Comparison of ENCODE assay signal across 10 cellular contexts in genomic region chr1:13930151-13930550, GRCh38.
A peak's percentile ranks its signal among the peaks of the same experiment; 100 is the strongest.
DNase-seq lines count a peak whose midpoint lies in the region; ATAC-seq and TF ChIP-seq lines count a peak whose summit lies in the region.
"Had no signal": no experiment of that assay in that cellular context is flagged by ENCODE, and none has a peak within 500 bp of the region (broad histone marks: within the 10 kb centered on the region; RNA-seq: fewer than 3 reads in every experiment).

No MANE protein-coding gene starts in this region.

- no peaks in the 10 kb centered on the region for H3K4me1 ChIP-seq in Panc1 (ENCODE audit: control insufficient read depth, insufficient read depth, low read length)

- BruUV-seq in Panc1 (replicated peaks; lab: Mats Ljungman, UMichigan): no TSS peak

- CTCF ChIA-PET in Panc1 (lab: Charles Lee): no interaction called here

- ATAC-seq in Panc1 (no peak), HG03439 (IDR thresholded peaks at IDR 0.05; ENCODE audit: unreplicated experiment) (no peak)

- no peak overlapping the region for H3K4me3 ChIP-seq in Panc1 (ENCODE audit: low read depth in 2 of 2, low read length in 2 of 2)
- H3K4me3 ChIP-seq in MG63: no peak overlapping the region

- POLR2A ChIA-PET in Panc1 (lab: Charles Lee): no interaction called here

- in situ Hi-C loops in Panc1 (cut with HindIII; ENCODE audit: low pct_unique_long_range_greater_than_20kb, low sequenced_read_pairs): no loop called here

- H3K9me3 ChIP-seq in Panc1 (ENCODE audit: control insufficient read depth, insufficient read depth, low read depth, low read length) (no peaks in the 10 kb centered on the region), MG63 (no peaks in the 10 kb centered on the region)

- TF ChIP-seq CTCF in Panc1 (IDR thresholded peaks at IDR 0.05): peak; percentile 64

- DNase-seq in NCI-H748 (lab: John Stamatoyannopoulos, UW; ENCODE audit: unreplicated experiment): peak; percentile 3
- no peak for DNase-seq in NCI-H748 treated with DMSO at 0.1 percent for 48 hours (lab: John Stamatoyannopoulos, UW)
- DNase-seq in Panc1 (ENCODE audit: low read depth, low spot score): no peak
- DNase-seq in erythroblast (lab: John Stamatoyannopoulos, UW): peak; percentile 20 to 49
- peak; percentile 8 to 12 for DNase-seq in stimulated activated CD8-positive, alpha-beta memory T cell treated with anti-CD3 and anti-CD28 coated beads, Interleukin-2, amount 100 ng/mL, for 48 hours (ENCODE audit: low read depth in 2 of 2)
- no peak for DNase-seq in DMS114 treated with DMSO at 0.1 percent for 48 hours (lab: John Stamatoyannopoulos, UW; ENCODE audit: unreplicated experiment)
- no peak for DNase-seq in MG63
- DNase-seq: naive B cell had no signal

- H3K36me3 ChIP-seq in Panc1 (ENCODE audit: control insufficient read depth, insufficient read depth, low read length): no peaks in the 10 kb centered on the region
- no peaks in the 10 kb centered on the region for H3K36me3 ChIP-seq in MG63

- TF ChIP-seq POLR2A in erythroblast (IDR thresholded peaks at IDR 0.05; ENCODE audit: low read length): no peak

- intact Hi-C loops in Panc1 (cut with micrococcal nuclease; ENCODE audit: unreplicated experiment): no loop called here

- H3K27me3 ChIP-seq in Panc1 (ENCODE audit: control insufficient read depth, insufficient read depth, low read length): peaks cover 2% of the 10 kb centered on the region; the same call in 1 of the 2 replicates
- no peaks in the 10 kb centered on the region for H3K27me3 ChIP-seq in MG63

- no peak overlapping the region for H3K27ac ChIP-seq in Panc1 (ENCODE audit: low read length)
- H3K27ac ChIP-seq: epithelial cell of prostate had no signal

Comparison
In these comparisons a context has a peak if more than half of its experiments do, and no peak if none do; other contexts are left out.
1. DNase-seq: peak in NCI-H748 (single experiment), erythroblast (2 of 2) and stimulated activated CD8-positive, alpha-beta memory T cell treated with anti-CD3 and anti-CD28 coated beads, Interleukin-2, amount 100 ng/mL, for 48 hours (2 of 2); none in NCI-H748 treated with DMSO at 0.1 percent for 48 hours (single experiment), Panc1 (single experiment), DMS114 treated with DMSO at 0.1 percent for 48 hours (single experiment) and MG63 (single experiment).